ENCODE assay signal across 24 cellular contexts in the genomic region with DNA sequence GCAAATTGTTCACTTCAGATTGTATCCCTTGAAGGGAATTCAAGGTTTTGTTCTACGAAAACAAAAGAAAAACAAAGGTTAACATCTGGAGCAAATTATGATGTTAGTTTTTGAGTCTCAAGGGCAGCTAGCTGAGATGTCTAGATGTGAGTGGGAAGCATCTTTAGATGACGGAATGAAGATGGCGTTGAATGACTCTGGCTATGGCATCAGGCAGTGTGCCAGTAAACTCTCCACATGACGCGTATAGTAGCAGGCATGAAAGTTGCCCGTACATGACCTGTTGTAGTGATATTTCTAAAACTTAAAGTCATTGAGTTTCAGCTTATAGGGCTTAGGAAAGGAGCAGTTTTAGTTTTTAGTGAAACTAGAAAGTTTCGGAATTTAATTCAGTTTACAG. TPM values are rescaled to one million over a fixed set of nuclear protein-coding genes. Genes with fewer than 3 reads are reported as not detected.
DNase-seq lines count a peak whose midpoint lies in the region; TF ChIP-seq lines count a peak whose summit lies in the region.
"Had no signal": no experiment of that assay in that cellular context is flagged by ENCODE, and none has a peak within 500 bp of the region (broad histone marks: within the 10 kb centered on the region; RNA-seq: fewer than 3 reads in every experiment).

No MANE protein-coding gene starts in this region.

- H3K27me3 Mint-ChIP-seq in CD4-positive, alpha-beta memory T cell: peaks cover 0 to 4% of the 10 kb centered on the region in 2 donors
- H3K27me3 Mint-ChIP-seq: type B pancreatic cell had no signal

- CTCF ChIA-PET in CD4-positive, alpha-beta memory T cell (lab: Charles Lee; ENCODE audit: partially characterized antibody): interaction anchor here (0.5 to 2.9 kb wide), 2 partner anchors 8 to 235 kb away, joined by 3 to 9 read pairs; no protein-coding TSS in a partner anchor

- H3K36me3 Mint-ChIP-seq in CD4-positive, alpha-beta memory T cell: no peaks in the 10 kb centered on the region
- H3K36me3 Mint-ChIP-seq: activated CD8-positive, alpha-beta memory T cell treated with anti-CD3 and anti-CD28 coated beads, Interleukin-2, amount 10 ng/mL, durations not matched to agents 7 days and 5 days; CD8-positive, alpha-beta T cell; type B pancreatic cell had no signal

- H3K27ac ChIP-seq in CD4-positive, alpha-beta memory T cell (ENCODE audit: low read depth, low read length): no peak overlapping the region
- H3K27ac ChIP-seq: ascending aorta, sigmoid colon, VCaP had no signal

- no peaks in the 10 kb centered on the region for H3K4me1 ChIP-seq in CD4-positive, alpha-beta memory T cell (ENCODE audit: insufficient read depth, low read length)
- H3K4me1 ChIP-seq: ascending aorta had no signal

- POLR2A ChIA-PET in CD4-positive, alpha-beta memory T cell (lab: Charles Lee; ENCODE audit: partially characterized antibody): no interaction called here

- no peaks in the 10 kb centered on the region for H3K9me3 Mint-ChIP-seq in CD4-positive, alpha-beta memory T cell
- H3K9me3 Mint-ChIP-seq: activated CD4-positive, alpha-beta T cell treated with anti-CD3 and anti-CD28 coated beads, Interleukin-2, amount 10 ng/mL, durations not matched to agents 24 days and 14 days; CD8-positive, alpha-beta T cell; neural crest cell; type B pancreatic cell had no signal

- H3K4me3 ChIP-seq in fibroblast of mammary gland (ENCODE audit: control insufficient read depth, low read depth, low read length) (no peak overlapping the region), skeletal muscle cell (ENCODE audit: low read depth, low read length) (no peak overlapping the region)
- H3K4me3 ChIP-seq in CD4-positive, alpha-beta memory T cell (ENCODE audit: low read length in 2 of 2): no peak overlapping the region
- H3K4me3 ChIP-seq: ascending aorta, sigmoid colon had no signal

- DNase-seq in NCI-H69 (lab: John Stamatoyannopoulos, UW): peak; percentile 10
- peak; percentile 47 for DNase-seq in amniotic stem cell (lab: John Stamatoyannopoulos, UW)
- DNase-seq in fibroblast of mammary gland (ENCODE audit: low read depth): peak; percentile 83
- DNase-seq in skeletal muscle cell (ENCODE audit: low read depth): peak; percentile 36
- no peak for DNase-seq in CD4-positive, alpha-beta memory T cell
- DNase-seq in GM03348 (ENCODE audit: low spot score): no peak
- no peak for DNase-seq in T-helper 1 cell
- DNase-seq: activated CD4-positive, alpha-beta T cell treated with anti-CD3 and anti-CD28 coated beads, Interleukin-2, amount 10 ng/mL, durations not matched to agents 24 days and 14 days; activated CD8-positive, alpha-beta memory T cell treated with anti-CD3 and anti-CD28 coated beads, Interleukin-2, amount 10 ng/mL, durations not matched to agents 7 days and 5 days; activated naive CD4-positive, alpha-beta T cell treated with anti-CD3 and anti-CD28 coated beads, Interleukin-2, amount 50 U/mL, for 16 hours; AML-193; DMS 273 treated with DMSO at 0.1 percent for 48 hours; effector CD4-positive, alpha-beta T cell; glutamatergic neuron; GOT3; KBM-7; NCI-H1436; NCI-H524; sigmoid colon had no signal

- TF ChIP-seq CTCF in fibroblast of mammary gland (conservative IDR thresholded peaks at IDR 0.05; ENCODE audit: control insufficient read depth, insufficient read depth, low read depth, low read length): no peak

- no peaks in the 10 kb centered on the region for H3K4me1 Mint-ChIP-seq in CD4-positive, alpha-beta memory T cell

- H3K36me3 ChIP-seq in CD4-positive, alpha-beta memory T cell (ENCODE audit: insufficient read depth, low read length): no peaks in the 10 kb centered on the region
- H3K36me3 ChIP-seq: ascending aorta, sigmoid colon had no signal

- no peak overlapping the region for H3K27ac Mint-ChIP-seq in CD4-positive, alpha-beta memory T cell
- H3K27ac Mint-ChIP-seq: activated CD4-positive, alpha-beta T cell treated with anti-CD3 and anti-CD28 coated beads, Interleukin-2, amount 10 ng/mL, durations not matched to agents 24 days and 14 days; activated CD8-positive, alpha-beta memory T cell treated with anti-CD3 and anti-CD28 coated beads, Interleukin-2, amount 10 ng/mL, durations not matched to agents 7 days and 5 days; CD8-positive, alpha-beta T cell; type B pancreatic cell had no signal

- no peaks in the 10 kb centered on the region for H3K9me3 ChIP-seq in CD4-positive, alpha-beta memory T cell (ENCODE audit: control insufficient read depth in 1 of 2, low read length in 2 of 2)
- H3K9me3 ChIP-seq: ascending aorta, sigmoid colon had no signal

- intact Hi-C loops in CD4-positive, alpha-beta memory T cell (cut with micrococcal nuclease): no loop called here

- H3K4me3 Mint-ChIP-seq in CD4-positive, alpha-beta memory T cell: no peak overlapping the region
- H3K4me3 Mint-ChIP-seq: activated CD4-positive, alpha-beta T cell treated with anti-CD3 and anti-CD28 coated beads, Interleukin-2, amount 10 ng/mL, durations not matched to agents 24 days and 14 days; activated CD8-positive, alpha-beta memory T cell treated with anti-CD3 and anti-CD28 coated beads, Interleukin-2, amount 10 ng/mL, durations not matched to agents 7 days and 5 days; CD8-positive, alpha-beta T cell; neural crest cell; type B pancreatic cell had no signal

- H3K27me3 ChIP-seq in CD4-positive, alpha-beta memory T cell (ENCODE audit: insufficient read depth, low read length): no peaks in the 10 kb centered on the region
- H3K27me3 ChIP-seq: ascending aorta, sigmoid colon had no signal

RNA-seq across cellular contexts. Expression of a gene that starts 12.3 kb away (rescaled TPM):
- total RNA-seq in CD4-positive, alpha-beta memory T cell: under 1 TPM; 0.29 to 0.64 TPM
- not detected for polyA plus RNA-seq in CD4-positive, alpha-beta memory T cell
- total RNA-seq: activated CD8-positive, alpha-beta memory T cell treated with anti-CD3 and anti-CD28 coated beads, Interleukin-2, amount 10 ng/mL, durations not matched to agents 7 days and 5 days; CD8-positive, alpha-beta T cell had no signal

Comparison
In these comparisons a context has a peak if more than half of its experiments do, and no peak if none do; other contexts are left out.
1. DNase-seq: peak in NCI-H69 (single experiment), amniotic stem cell (single experiment), fibroblast of mammary gland (single experiment) and skeletal muscle cell (single experiment); none in CD4-positive, alpha-beta memory T cell (0 of 5), GM03348 (single experiment) and T-helper 1 cell (0 of 5).